8 cellular contexts compared by ENCODE assay signal in the genomic region with DNA sequence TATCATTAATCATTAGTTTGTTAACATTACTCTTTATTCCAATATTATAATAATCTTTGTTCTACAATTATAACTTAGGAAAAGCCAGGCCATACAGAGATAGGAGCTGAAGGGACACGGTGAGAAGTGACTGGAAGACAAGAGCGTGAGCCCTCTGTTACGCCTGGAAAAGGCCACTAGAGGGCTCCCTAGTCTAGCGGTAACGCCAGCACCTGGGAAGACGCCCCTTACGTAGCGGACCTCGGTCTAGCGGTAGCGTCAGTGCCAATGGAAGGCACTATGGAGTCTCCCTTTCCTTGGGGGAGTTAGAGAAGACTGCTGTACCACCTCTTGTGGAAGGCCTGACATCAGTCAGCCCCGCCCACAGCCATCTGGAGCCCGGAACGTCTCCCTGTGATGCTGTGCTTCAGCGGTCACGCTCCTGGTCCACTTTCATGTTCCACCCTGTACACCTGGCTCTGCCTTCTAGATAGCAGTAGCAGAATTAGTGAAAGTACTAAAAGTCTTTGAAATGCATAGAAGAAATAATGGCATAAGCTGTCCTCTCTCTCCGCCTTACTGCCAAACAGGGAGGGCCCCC. TPM values are rescaled to one million over a fixed set of nuclear protein-coding genes. Genes with fewer than 3 reads are reported as not detected.
DNase-seq lines count a peak whose midpoint lies in the region; ATAC-seq and TF ChIP-seq lines count a peak whose summit lies in the region.
"Not testable (repeated sequence)": the region's sequence is repeated elsewhere in the genome, so short reads cannot be mapped to it uniquely, and the experiment has no call there.

No MANE protein-coding gene starts in this region.

- CTCF ChIA-PET in CD4-positive, alpha-beta T cell (lab: Charles Lee); PC-3 (lab: Charles Lee); activated CD8-positive, alpha-beta memory T cell treated with anti-CD3 and anti-CD28 coated beads, Interleukin-2, amount 10 ng/mL, durations not matched to agents 7 days and 5 days (lab: Charles Lee): not testable (repeated sequence)

- H3K27ac ChIP-seq in CD4-positive, alpha-beta T cell (ENCODE audit: low read depth, low read length); PC-3 (ENCODE audit: low read length); foreskin keratinocyte; right lobe of liver: not testable (repeated sequence)

- not testable (repeated sequence) for H3K4me2 ChIP-seq in PC-3 (ENCODE audit: low read length)

- H3K27me3 ChIP-seq in CD4-positive, alpha-beta T cell (ENCODE audit: control insufficient read depth, insufficient read depth, low read length); PC-3 (ENCODE audit: low read length); foreskin keratinocyte; right lobe of liver: not testable (repeated sequence)

- H3K9me3 Mint-ChIP-seq in CD4-positive, alpha-beta T cell; activated CD8-positive, alpha-beta memory T cell treated with anti-CD3 and anti-CD28 coated beads, Interleukin-2, amount 10 ng/mL, durations not matched to agents 7 days and 5 days (ENCODE audit: low read depth); stimulated activated effector memory CD8-positive, alpha-beta T cell treated with anti-CD3 and anti-CD28 coated beads, Interleukin-12 subunit alpha, Interleukin-12 subunit beta, amount 100 ng/mL, for 72 hours: not testable (repeated sequence)

- not testable (repeated sequence) for TF ChIP-seq POLR2A in right lobe of liver (IDR thresholded peaks at IDR 0.05)

- intact Hi-C loops in CD4-positive, alpha-beta T cell (cut with DNase I, micrococcal nuclease); PC-3 (cut with micrococcal nuclease); right lobe of liver (cut with DNase I): not testable (repeated sequence)

- H3F3A ChIP-seq in PC-3 (ENCODE audit: low read length, unreplicated experiment) = not testable (repeated sequence)

- H3K4me3 Mint-ChIP-seq in CD4-positive, alpha-beta T cell; activated CD8-positive, alpha-beta memory T cell treated with anti-CD3 and anti-CD28 coated beads, Interleukin-2, amount 10 ng/mL, durations not matched to agents 7 days and 5 days; stimulated activated effector memory CD8-positive, alpha-beta T cell treated with anti-CD3 and anti-CD28 coated beads, Interleukin-12 subunit alpha, Interleukin-12 subunit beta, amount 100 ng/mL, for 72 hours: not testable (repeated sequence)

- POLR2A ChIA-PET in CD4-positive, alpha-beta T cell (lab: Charles Lee); PC-3 (lab: Charles Lee; ENCODE audit: unreplicated experiment): not testable (repeated sequence)

- H4K20me1 ChIP-seq in PC-3 (ENCODE audit: low read length) = not testable (repeated sequence)

- not testable (repeated sequence) for H3K27me3 Mint-ChIP-seq in CD4-positive, alpha-beta T cell; activated CD8-positive, alpha-beta memory T cell treated with anti-CD3 and anti-CD28 coated beads, Interleukin-2, amount 10 ng/mL, durations not matched to agents 7 days and 5 days

- not testable (repeated sequence) for H3K27ac Mint-ChIP-seq in CD4-positive, alpha-beta T cell; activated CD8-positive, alpha-beta memory T cell treated with anti-CD3 and anti-CD28 coated beads, Interleukin-2, amount 10 ng/mL, durations not matched to agents 7 days and 5 days; stimulated activated effector memory CD8-positive, alpha-beta T cell treated with anti-CD3 and anti-CD28 coated beads, Interleukin-12 subunit alpha, Interleukin-12 subunit beta, amount 100 ng/mL, for 72 hours

- no CpG with 5 or more reads among the region's 17 CpGs for WGBS in right lobe of liver (ENCODE audit: insufficient coverage, low coverage, low lambda C conversion rate, missing lambda C conversion rate)

- BruUV-seq in PC-3 (replicated peaks; lab: Mats Ljungman, UMichigan) = not testable (repeated sequence)

- not testable (repeated sequence) for TF ChIP-seq CTCF in CD4-positive, alpha-beta T cell (IDR thresholded peaks at IDR 0.05); PC-3 (conservative IDR thresholded peaks at IDR 0.05; ENCODE audit: low read depth, low read length); foreskin keratinocyte (conservative IDR thresholded peaks at IDR 0.05); right lobe of liver (IDR thresholded peaks at IDR 0.05)

- not testable (repeated sequence) for H3K4me1 Mint-ChIP-seq in CD4-positive, alpha-beta T cell (ENCODE audit: low read depth); activated CD8-positive, alpha-beta memory T cell treated with anti-CD3 and anti-CD28 coated beads, Interleukin-2, amount 10 ng/mL, durations not matched to agents 7 days and 5 days; stimulated activated effector memory CD8-positive, alpha-beta T cell treated with anti-CD3 and anti-CD28 coated beads, Interleukin-12 subunit alpha, Interleukin-12 subunit beta, amount 100 ng/mL, for 72 hours

- peak; percentile 75 for ATAC-seq in CD4-positive, alpha-beta T cell (ENCODE audit: poor library complexity)
- peak; percentile 49 for ATAC-seq in GM21381 (IDR thresholded peaks at IDR 0.05; ENCODE audit: unreplicated experiment)
- peak; percentile 66 for ATAC-seq in HG02970 (IDR thresholded peaks at IDR 0.05; ENCODE audit: low FRiP score, unreplicated experiment)
- ATAC-seq in PC-3 = peak; percentile 97
- peak; percentile 80 for ATAC-seq in activated CD8-positive, alpha-beta memory T cell treated with anti-CD3 and anti-CD28 coated beads, Interleukin-2, amount 10 ng/mL, durations not matched to agents 7 days and 5 days
- ATAC-seq in foreskin keratinocyte = peak; percentile 87
- peak; percentile 69 to 90 (median 88) for ATAC-seq in right lobe of liver
- ATAC-seq in stimulated activated effector memory CD8-positive, alpha-beta T cell treated with anti-CD3 and anti-CD28 coated beads, Interleukin-12 subunit alpha, Interleukin-12 subunit beta, amount 100 ng/mL, for 72 hours = peak; percentile 67

- not testable (repeated sequence) for H3K4me3 ChIP-seq in PC-3 (ENCODE audit: low read length); right lobe of liver

- not testable (repeated sequence) for H3K79me2 ChIP-seq in PC-3 (ENCODE audit: low read length)

- not testable (repeated sequence) for H3K4me1 ChIP-seq in PC-3 (ENCODE audit: insufficient read depth, low read length); foreskin keratinocyte; right lobe of liver

- DNase-seq in CD4-positive, alpha-beta T cell; PC-3; foreskin keratinocyte; right lobe of liver; stimulated activated effector memory CD8-positive, alpha-beta T cell treated with anti-CD3 and anti-CD28 coated beads, Interleukin-12 subunit alpha, Interleukin-12 subunit beta, amount 100 ng/mL, for 72 hours (ENCODE audit: low spot score in 2 of 2): not testable (repeated sequence)
- peak; percentile 21 for DNase-seq in activated CD8-positive, alpha-beta memory T cell treated with anti-CD3 and anti-CD28 coated beads, Interleukin-2, amount 10 ng/mL, durations not matched to agents 7 days and 5 days

- H3K9me3 ChIP-seq in CD4-positive, alpha-beta T cell (ENCODE audit: control insufficient read depth, low read length); PC-3 (ENCODE audit: low read length); right lobe of liver: not testable (repeated sequence)

- not testable (repeated sequence) for H3K9me2 ChIP-seq in PC-3 (replicated peaks; ENCODE audit: low read length)

- not testable (repeated sequence) for H2AFZ ChIP-seq in PC-3 (ENCODE audit: low read length)

- H3K9ac ChIP-seq in PC-3 (ENCODE audit: low read length) = not testable (repeated sequence)

- not testable (repeated sequence) for H3K36me3 Mint-ChIP-seq in CD4-positive, alpha-beta T cell (ENCODE audit: low read depth); activated CD8-positive, alpha-beta memory T cell treated with anti-CD3 and anti-CD28 coated beads, Interleukin-2, amount 10 ng/mL, durations not matched to agents 7 days and 5 days; stimulated activated effector memory CD8-positive, alpha-beta T cell treated with anti-CD3 and anti-CD28 coated beads, Interleukin-12 subunit alpha, Interleukin-12 subunit beta, amount 100 ng/mL, for 72 hours

- H3K36me3 ChIP-seq in PC-3 (ENCODE audit: low read depth, low read length); right lobe of liver: not testable (repeated sequence)

RNA-seq across cellular contexts. Expression of gene MTLN, which starts 55.6 kb away (rescaled TPM):
- total RNA-seq in CD4-positive, alpha-beta T cell = 1 to 10 TPM; 8.7 to 9.8 TPM
- total RNA-seq in PC-3 (2014; rRNA removed) = 166 and 181 TPM in 2 replicates
- total RNA-seq in activated CD8-positive, alpha-beta memory T cell treated with anti-CD3 and anti-CD28 coated beads, Interleukin-2, amount 10 ng/mL, durations not matched to agents 7 days and 5 days = 10 to 100 TPM; 51.9 to 69.0 TPM
- 65.8 and 104 TPM in 2 replicates for total RNA-seq in foreskin keratinocyte
- polyA plus RNA-seq in foreskin keratinocyte = 99.9 and 152 TPM in 2 replicates
- total RNA-seq in right lobe of liver = 10 to 100 TPM; 25.4 to 64.0 (median 38.0) TPM
